In the genomic region with DNA sequence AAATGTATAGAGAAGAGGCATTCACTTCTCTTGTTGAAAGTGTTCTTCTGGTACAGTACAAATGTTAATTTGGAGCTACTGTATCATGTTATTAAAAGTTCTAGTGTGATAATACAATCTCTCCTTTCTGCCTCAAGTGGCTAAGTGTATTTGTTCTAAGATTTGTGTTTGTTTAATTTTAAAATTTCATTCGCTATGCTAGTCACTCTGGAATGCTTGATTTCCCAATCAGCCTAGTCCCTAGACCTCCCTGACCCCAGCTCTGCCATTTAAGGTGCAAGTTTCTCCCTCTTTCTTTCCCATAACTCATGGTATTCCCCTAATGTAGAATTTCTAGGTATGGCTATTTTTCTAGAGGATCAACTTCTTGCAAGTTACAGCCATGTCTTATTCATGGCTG, we compare ENCODE assay signal across 10 cellular contexts.
"Had no signal": no experiment of that assay in that cellular context is flagged by ENCODE, and none has a peak within 500 bp of the region (broad histone marks: within the 10 kb centered on the region; RNA-seq: fewer than 3 reads in every experiment).

No MANE protein-coding gene starts in this region.

- H3K36me3 ChIP-seq: HAP-1 had no signal

- H3K4me3 Mint-ChIP-seq: HFFc6 had no signal

- H3K9me3 Mint-ChIP-seq: HFFc6 had no signal

- DNase-seq: GM23248, GOT3, H7, HFFc6, KG1 had no signal

- H3K9me3 ChIP-seq: HAP-1 had no signal

- H3K27ac Mint-ChIP-seq: HFFc6 had no signal

- H2AFZ ChIP-seq: GM23248 had no signal

- H3K9ac ChIP-seq: GM23248 had no signal

- H3K4me3 ChIP-seq: GM23248, HAP-1, K562 had no signal

- ATAC-seq: HCT116, HepG2, K562 had no signal

- H3K27ac ChIP-seq: GM23248, HL-60 had no signal

- H3K4me1 ChIP-seq: HAP-1 had no signal
